Comparison of ENCODE assay signal across 8 cellular contexts in genomic region chr14:75661499-75661814, GRCh38.
DNase-seq lines count a peak whose midpoint lies in the region; ATAC-seq and TF ChIP-seq lines count a peak whose summit lies in the region.

No MANE protein-coding gene starts in this region.

- peaks cover 16% of the 10 kb centered on the region for H3K36me3 Mint-ChIP-seq in central memory CD8-positive, alpha-beta T cell (ENCODE audit: insufficient read depth)

- H3K4me1 ChIP-seq in mucosa of stomach (ENCODE audit: control insufficient read depth, insufficient read depth, low read length): peaks cover 8% of the 10 kb centered on the region

- peak overlapping the region; percentile 92 for H3K4me3 Mint-ChIP-seq in central memory CD8-positive, alpha-beta T cell

- H3K27ac Mint-ChIP-seq in central memory CD8-positive, alpha-beta T cell (ENCODE audit: low read depth): peak overlapping the region; percentile 98

- POLR2A ChIA-PET in AG04449 (lab: Yijun Ruan, JAX): interaction anchor here (1.7 kb wide), 1 partner anchor 25 kb away, joined by 4 read pairs; no protein-coding TSS in a partner anchor

- no peak for ATAC-seq in central memory CD8-positive, alpha-beta T cell (replicated peaks; ENCODE audit: extremely low read depth, poor library complexity, severe bottlenecking)
- ATAC-seq in GM21367 (IDR thresholded peaks at IDR 0.05; ENCODE audit: unreplicated experiment) (no peak), HG03469 (IDR thresholded peaks at IDR 0.05; ENCODE audit: unreplicated experiment) (no peak), GM19035 (IDR thresholded peaks at IDR 0.05; ENCODE audit: unreplicated experiment) (no peak)

- no peaks in the 10 kb centered on the region for H3K27me3 ChIP-seq in HL-60 (ENCODE audit: insufficient read depth, poor library complexity, severe bottlenecking)
- no peaks in the 10 kb centered on the region for H3K27me3 ChIP-seq in mucosa of stomach (ENCODE audit: control insufficient read depth, insufficient read depth, low read length)

- DNase-seq in AG04449 (ENCODE audit: low read depth, low spot score) (no peak), HL-60 (ENCODE audit: low read depth in 1 of 2, low spot score in 1 of 2) (peak in 1 of 2 experiments; percentile 16)
- no peak for DNase-seq in central memory CD8-positive, alpha-beta T cell (ENCODE audit: low spot score in 2 of 2)
- DNase-seq in activated CD4-positive, CD25-positive, alpha-beta regulatory T cell (lab: John Stamatoyannopoulos, UW): no peak

- H3K36me3 ChIP-seq in mucosa of stomach (ENCODE audit: control insufficient read depth, insufficient read depth, low read length): no peaks in the 10 kb centered on the region

- H3K9ac ChIP-seq in mucosa of stomach (ENCODE audit: low read length): peak overlapping the region; percentile 74

- TF ChIP-seq CTCF in AG04449 (IDR thresholded peaks at IDR 0.05; ENCODE audit: insufficient read depth, low read length, missing control alignments): no peak
- no peak for TF ChIP-seq CTCF in HL-60 (IDR thresholded peaks at IDR 0.05; ENCODE audit: insufficient read depth, low read length)

- H3K9me3 Mint-ChIP-seq in central memory CD8-positive, alpha-beta T cell: no peaks in the 10 kb centered on the region

- CTCF ChIA-PET in AG04449 (lab: Yijun Ruan, JAX): interaction anchor here (1.5 to 17.3 kb wide), 3 partner anchors 10 to 172 kb away, joined by 4 to 896 read pairs (median 14); partner anchors contain the start of gene FLVCR2

- H3K9me3 ChIP-seq in mucosa of stomach (ENCODE audit: control insufficient read depth, low read length): no peaks in the 10 kb centered on the region

- peak overlapping the region; percentile 91 for H3K27ac ChIP-seq in HL-60 (replicated peaks)

- H3K27me3 Mint-ChIP-seq in central memory CD8-positive, alpha-beta T cell: no peaks in the 10 kb centered on the region

- H3K4me3 ChIP-seq in AG04449 (ENCODE audit: low read depth, low read length): peak overlapping the region; percentile 98
- H3K4me3 ChIP-seq in HL-60 (replicated peaks; ENCODE audit: insufficient read depth, low read length): peak overlapping the region; percentile 93
- peak overlapping the region; percentile 75 for H3K4me3 ChIP-seq in mucosa of stomach (ENCODE audit: low read length)

- peaks cover 28% of the 10 kb centered on the region for H3K4me1 Mint-ChIP-seq in central memory CD8-positive, alpha-beta T cell
